ENCODE assay signal across 20 cellular contexts in genomic region chr2:222774941-222775340, GRCh38.
DNase-seq lines count a peak whose midpoint lies in the region; ATAC-seq, FAIRE-seq and TF ChIP-seq lines count a peak whose summit lies in the region.
"Had no signal": no experiment of that assay in that cellular context is flagged by ENCODE, and none has a peak within 500 bp of the region (broad histone marks: within the 10 kb centered on the region; RNA-seq: fewer than 3 reads in every experiment).

No MANE protein-coding gene starts in this region.

- no peaks in the 10 kb centered on the region for H3K79me2 ChIP-seq in HepG2 (ENCODE audit: insufficient read depth, low read length)

- no peaks in the 10 kb centered on the region for H3K9me3 ChIP-seq in HepG2 (ENCODE audit: low read length)
- no peaks in the 10 kb centered on the region for H3K9me3 ChIP-seq in right lobe of liver
- H3K9me3 ChIP-seq: heart left ventricle, MG63, upper lobe of left lung had no signal

- CTCF ChIA-PET in HepG2 (lab: Yijun Ruan, JAX; ENCODE audit: low intra/inter-chr PET ratio, low total read pairs) = no interaction called here

- H3K27me3 ChIP-seq in HepG2 (ENCODE audit: control insufficient read depth in 1 of 2, insufficient read depth in 2 of 2, low read length in 2 of 2) (no peaks in the 10 kb centered on the region), right lobe of liver (no peaks in the 10 kb centered on the region)
- H3K27me3 ChIP-seq: heart left ventricle, MG63, upper lobe of left lung had no signal

- TF ChIP-seq POLR2A in HepG2 (IDR thresholded peaks at IDR 0.05; ENCODE audit: insufficient read depth in 1 of 2, low read depth in 2 of 2, low read length in 2 of 2) = no peak
- no peak for TF ChIP-seq POLR2A in right lobe of liver (IDR thresholded peaks at IDR 0.05)

- BruUV-seq in HepG2 (replicated peaks; lab: Mats Ljungman, UMichigan) = no TSS peak

- POLR2A ChIA-PET in HepG2 (lab: Yijun Ruan, JAX) = no interaction called here

- DNase-seq in HepG2 (ENCODE audit: low spot score) (peak; percentile 32), right lobe of liver (no peak), NCI-H69 (lab: John Stamatoyannopoulos, UW) (peak; percentile 40), fibroblast of mammary gland (ENCODE audit: low read depth) (peak; percentile 19), OCI-M1 (lab: John Stamatoyannopoulos, UW) (no peak), kidney glomerular epithelial cell (lab: John Stamatoyannopoulos, UW) (no peak), D341Med (ENCODE audit: low spot score) (no peak)
- DNase-seq: activated CD4-positive, alpha-beta T cell treated with anti-CD3 and anti-CD28 coated beads for 1 hour; activated CD8-positive, alpha-beta memory T cell treated with anti-CD3 and anti-CD28 coated beads, Interleukin-2, amount 10 ng/mL, durations not matched to agents 7 days and 5 days; COR-L47; heart left ventricle; MG63; NCI-H2029 treated with DMSO at 0.1 percent for 48 hours; NCI-H774; upper lobe of left lung had no signal

- H3K36me3 ChIP-seq in HepG2 (replicated peaks in 1 of 2; ENCODE audit: control insufficient read depth in 1 of 2, insufficient read depth in 2 of 2, low read length in 2 of 2) (no peaks in the 10 kb centered on the region), right lobe of liver (no peaks in the 10 kb centered on the region)
- H3K36me3 ChIP-seq: heart left ventricle, MG63, upper lobe of left lung had no signal

- H3K4me1 ChIP-seq in HepG2 (ENCODE audit: insufficient read depth, low read length) (peaks cover 61% of the 10 kb centered on the region), right lobe of liver (peaks cover 0 to 14% (median 5%) of the 10 kb centered on the region in 4 donors)

- intact Hi-C loops in HepG2 (cut with micrococcal nuclease; ENCODE audit: unreplicated experiment) = no loop called here
- intact Hi-C loops in right lobe of liver (cut with DNase I) = no loop called here

- TF ChIP-seq RAD21 in HepG2 (CRISPR knock-in tag; IDR thresholded peaks at IDR 0.05) = no peak

- TF ChIP-seq CTCF in HepG2 (CRISPR knock-in tag; IDR thresholded peaks at IDR 0.05) (no peak), right lobe of liver (IDR thresholded peaks at IDR 0.05) (no peak), fibroblast of mammary gland (conservative IDR thresholded peaks at IDR 0.05; ENCODE audit: control insufficient read depth, insufficient read depth, low read depth, low read length) (no peak)

- H2AFZ ChIP-seq in HepG2 (ENCODE audit: low read length) = no peak overlapping the region

- no peak overlapping the region for H3K27ac ChIP-seq in HepG2 (ENCODE audit: extremely low read length, insufficient read depth, low read length)
- no peak overlapping the region for H3K27ac ChIP-seq in right lobe of liver
- H3K27ac ChIP-seq: coronary artery, heart left ventricle, RWPE1, skin epidermis, upper lobe of left lung had no signal

- no peaks in the 10 kb centered on the region for H4K20me1 ChIP-seq in HepG2 (ENCODE audit: insufficient read depth, low read length)

- H3K4me3 ChIP-seq in HepG2 (replicated peaks in 1 of 3; ENCODE audit: insufficient read depth in 1 of 3, low read depth in 2 of 3, low read length in 3 of 3) (no peak overlapping the region), right lobe of liver (no peak overlapping the region), fibroblast of mammary gland (ENCODE audit: control insufficient read depth, low read depth, low read length) (no peak overlapping the region)
- H3K4me3 ChIP-seq: coronary artery, heart left ventricle, MG63, skin epidermis, upper lobe of left lung had no signal

- TF ChIP-seq EP300 in HepG2 (IDR thresholded peaks at IDR 0.05; ENCODE audit: low read depth in 2 of 2, low read length in 2 of 2) = no peak
- TF ChIP-seq EP300 in HepG2 (CRISPR knock-in tag; IDR thresholded peaks at IDR 0.05; ENCODE audit: borderline replicate concordance) = no peak

- no peak for FAIRE-seq in HepG2 (lab: Jason Lieb, UNC)

- H3K4me2 ChIP-seq in HepG2 (ENCODE audit: low read depth, low read length) = no peak overlapping the region

- no peak overlapping the region for H3K9ac ChIP-seq in HepG2 (ENCODE audit: insufficient read depth, low read depth, low read length)

- peak; percentile 25; the same call in 2 of the 3 replicates for ATAC-seq in HepG2
- no peak for ATAC-seq in right lobe of liver
- ATAC-seq in GM21447 (IDR thresholded peaks at IDR 0.05; ENCODE audit: unreplicated experiment) = no peak
- ATAC-seq: activated CD8-positive, alpha-beta memory T cell treated with anti-CD3 and anti-CD28 coated beads, Interleukin-2, amount 10 ng/mL, durations not matched to agents 7 days and 5 days; stimulated activated effector memory CD8-positive, alpha-beta T cell treated with anti-CD3 and anti-CD28 coated beads, Interleukin-12 subunit alpha, Interleukin-12 subunit beta, amount 100 ng/mL, for 72 hours had no signal

- in situ Hi-C loops in HepG2 (cut with HindIII; ENCODE audit: extremely low pct_ligation_motif_present, low pct_unique_long_range_greater_than_20kb) = no loop called here

TF ChIP-seq in HepG2, 621 proteins besides CTCF, POLR2A, EP300 and RAD21:
- TF ChIP-seq CCAR2 (optimal IDR thresholded peaks at IDR 0.05; ENCODE audit: low read depth, low read length) (no peak), SOX6 (IDR thresholded peaks at IDR 0.05) (no peak), SOX6 (CRISPR knock-in tag; IDR thresholded peaks at IDR 0.05) (peak; percentile 19; the same call in 1 of the 2 replicates), MAFK (conservative IDR thresholded peaks at IDR 0.05 in 1 of 2, IDR thresholded peaks at IDR 0.05 in 1 of 2; ENCODE audit: low read length in 2 of 2) (peak in 1 of 2 experiments; percentile 9; a peak in 1 of 4 replicates), FOSL1 (CRISPR knock-in tag; IDR thresholded peaks at IDR 0.05; ENCODE audit: borderline replicate concordance) (0 out of 2 replicates have a peak, but pooled peaks have one; percentile 24), FOSL2 (CRISPR knock-in tag; IDR thresholded peaks at IDR 0.05) (peak; percentile 59)
- TF ChIP-seq, protein P1, sequence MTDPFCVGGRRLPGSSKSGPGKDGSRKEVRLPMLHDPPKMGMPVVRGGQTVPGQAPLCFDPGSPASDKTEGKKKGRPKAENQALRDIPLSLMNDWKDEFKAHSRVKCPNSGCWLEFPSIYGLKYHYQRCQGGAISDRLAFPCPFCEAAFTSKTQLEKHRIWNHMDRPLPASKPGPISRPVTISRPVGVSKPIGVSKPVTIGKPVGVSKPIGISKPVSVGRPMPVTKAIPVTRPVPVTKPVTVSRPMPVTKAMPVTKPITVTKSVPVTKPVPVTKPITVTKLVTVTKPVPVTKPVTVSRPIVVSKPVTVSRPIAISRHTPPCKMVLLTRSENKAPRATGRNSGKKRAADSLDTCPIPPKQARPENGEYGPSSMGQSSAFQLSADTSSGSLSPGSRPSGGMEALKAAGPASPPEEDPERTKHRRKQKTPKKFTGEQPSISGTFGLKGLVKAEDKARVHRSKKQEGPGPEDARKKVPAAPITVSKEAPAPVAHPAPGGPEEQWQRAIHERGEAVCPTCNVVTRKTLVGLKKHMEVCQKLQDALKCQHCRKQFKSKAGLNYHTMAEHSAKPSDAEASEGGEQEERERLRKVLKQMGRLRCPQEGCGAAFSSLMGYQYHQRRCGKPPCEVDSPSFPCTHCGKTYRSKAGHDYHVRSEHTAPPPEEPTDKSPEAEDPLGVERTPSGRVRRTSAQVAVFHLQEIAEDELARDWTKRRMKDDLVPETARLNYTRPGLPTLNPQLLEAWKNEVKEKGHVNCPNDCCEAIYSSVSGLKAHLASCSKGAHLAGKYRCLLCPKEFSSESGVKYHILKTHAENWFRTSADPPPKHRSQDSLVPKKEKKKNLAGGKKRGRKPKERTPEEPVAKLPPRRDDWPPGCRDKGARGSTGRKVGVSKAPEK (CRISPR knock-in tag; IDR thresholded peaks at IDR 0.05; ENCODE audit: borderline replicate concordance) = no peak

Comparison
In these comparisons a context has a peak if more than half of its experiments do, and no peak if none do; other contexts are left out.
1. DNase-seq: peak in HepG2 (single experiment), NCI-H69 (single experiment) and fibroblast of mammary gland (single experiment); none in right lobe of liver (0 of 3), OCI-M1 (single experiment), kidney glomerular epithelial cell (single experiment) and D341Med (single experiment).